ENCODE assay signal across 17 cellular contexts in genomic region chr7:582081-582835, GRCh38.
"Had no signal": no experiment of that assay in that cellular context is flagged by ENCODE, and none has a peak within 500 bp of the region (broad histone marks: within the 10 kb centered on the region; RNA-seq: fewer than 3 reads in every experiment).

No MANE protein-coding gene starts in this region.

- H3K27me3 ChIP-seq: colonic mucosa, esophagus muscularis mucosa, hepatocyte, left lung, suprapubic skin had no signal

- H3K9me3 ChIP-seq: colonic mucosa, esophagus muscularis mucosa, suprapubic skin had no signal

- H3K36me3 Mint-ChIP-seq: natural killer cell treated with Interleukin-12 subunit alpha and Interleukin-12 subunit beta and Interleukin-15 and Interleukin-18, amount 100 ng/mL, for 72 hours had no signal

- H3K27me3 Mint-ChIP-seq: activated B cell treated with CpG ODN at 0.5 μM for 24 hours; natural killer cell treated with Interleukin-12 subunit alpha and Interleukin-12 subunit beta and Interleukin-15 and Interleukin-18, amount 100 ng/mL, for 72 hours had no signal

- H3K27ac ChIP-seq: colonic mucosa, esophagus muscularis mucosa, hepatocyte, left lung, suprapubic skin had no signal

- H3K9me3 Mint-ChIP-seq: activated B cell treated with CpG ODN at 0.5 μM for 24 hours; natural killer cell treated with Interleukin-12 subunit alpha and Interleukin-12 subunit beta and Interleukin-15 and Interleukin-18, amount 100 ng/mL, for 72 hours had no signal

- H3K27ac Mint-ChIP-seq: activated B cell treated with CpG ODN at 0.5 μM for 24 hours; memory B cell; natural killer cell treated with Interleukin-12 subunit alpha and Interleukin-12 subunit beta and Interleukin-15 and Interleukin-18, amount 100 ng/mL, for 72 hours; T-helper 1 cell treated with Interleukin-12 subunit alpha and Interleukin-12 subunit beta and Interleukin-4 antibody, amounts not matched to agents 30 μg/mL and 1 μg/mL, for 36 hours had no signal

- H3K4me3 Mint-ChIP-seq: activated B cell treated with CpG ODN at 0.5 μM for 24 hours; memory B cell; natural killer cell treated with Interleukin-12 subunit alpha and Interleukin-12 subunit beta and Interleukin-15 and Interleukin-18, amount 100 ng/mL, for 72 hours had no signal

- H3K4me1 ChIP-seq: colonic mucosa, left lung, suprapubic skin had no signal

- H3K4me2 ChIP-seq: hepatocyte had no signal

- ATAC-seq: left lung; natural killer cell treated with Interleukin-12 subunit alpha and Interleukin-12 subunit beta and Interleukin-15 and Interleukin-18, amount 100 ng/mL, for 72 hours; SK-N-SH treated with all-trans-retinoic acid at 6 μM for 48 hours had no signal

- H3K36me3 ChIP-seq: colonic mucosa, suprapubic skin had no signal

- H3K4me3 ChIP-seq: colonic mucosa, esophagus muscularis mucosa, hepatocyte, left lung, skin epidermis, suprapubic skin had no signal

- DNase-seq: activated B cell treated with CpG ODN at 0.5 μM for 24 hours; activated CD4-positive, alpha-beta T cell treated with anti-CD3 and anti-CD28 coated beads, Interleukin-2, amount 50 U/mL, for 4 hours; amniotic stem cell; colonic mucosa; islet precursor cell; nucleus accumbens; stimulated activated CD4-positive, alpha-beta T cell treated with anti-CD3 and anti-CD28 coated beads, Interleukin-15, amount 100 ng/mL, for 24 hours; trophoblast cell had no signal
